Comparison of ENCODE assay signal across 8 cellular contexts in the genomic region with DNA sequence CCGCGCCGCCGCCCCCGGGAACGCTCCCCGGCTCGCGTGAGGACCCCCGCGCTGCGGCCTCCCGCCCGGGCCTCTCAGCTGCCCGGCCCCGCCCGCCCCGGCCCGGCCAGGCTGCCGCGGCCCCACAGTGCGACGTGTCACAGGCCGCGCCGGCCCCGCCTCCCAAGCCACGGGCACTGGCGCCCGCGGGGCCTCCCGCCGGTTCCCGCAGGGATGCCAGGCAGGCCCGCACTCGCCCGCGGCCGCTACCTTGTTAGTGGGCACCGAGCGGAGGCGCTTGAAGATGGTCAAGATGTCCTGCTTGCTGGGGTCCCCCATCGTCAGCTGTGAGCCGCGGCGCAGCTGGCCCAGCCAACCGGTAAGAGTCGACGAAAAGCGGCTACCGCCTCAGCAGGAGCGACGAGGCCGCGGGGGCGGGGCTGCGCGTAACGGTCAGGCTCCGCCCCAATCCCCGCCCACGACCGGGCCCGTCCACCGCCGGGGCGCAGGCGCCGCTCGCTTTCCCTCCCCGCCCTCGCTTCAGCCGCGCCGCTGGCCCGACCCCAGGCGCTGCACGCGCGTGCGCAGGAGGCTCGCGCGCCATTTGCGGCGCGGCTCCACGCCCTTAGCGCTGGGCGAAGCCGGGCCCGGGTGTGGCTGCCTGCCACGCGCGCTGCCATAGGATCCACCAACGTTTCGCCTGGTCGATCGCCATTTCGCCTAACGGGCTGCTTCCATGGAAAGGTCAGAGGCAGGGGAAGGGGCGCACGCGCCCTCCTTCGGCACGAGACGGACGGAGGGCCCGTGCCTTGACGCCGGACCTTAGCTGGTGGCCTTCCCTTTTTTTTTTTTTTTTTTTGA. TPM values are rescaled to one million over a fixed set of nuclear protein-coding genes. Genes with fewer than 3 reads are reported as not detected.
A peak's percentile ranks its signal among the peaks of the same experiment; 100 is the strongest.
DNase-seq lines count a peak whose midpoint lies in the region; ATAC-seq and TF ChIP-seq lines count a peak whose summit lies in the region.

A gene with protein sequence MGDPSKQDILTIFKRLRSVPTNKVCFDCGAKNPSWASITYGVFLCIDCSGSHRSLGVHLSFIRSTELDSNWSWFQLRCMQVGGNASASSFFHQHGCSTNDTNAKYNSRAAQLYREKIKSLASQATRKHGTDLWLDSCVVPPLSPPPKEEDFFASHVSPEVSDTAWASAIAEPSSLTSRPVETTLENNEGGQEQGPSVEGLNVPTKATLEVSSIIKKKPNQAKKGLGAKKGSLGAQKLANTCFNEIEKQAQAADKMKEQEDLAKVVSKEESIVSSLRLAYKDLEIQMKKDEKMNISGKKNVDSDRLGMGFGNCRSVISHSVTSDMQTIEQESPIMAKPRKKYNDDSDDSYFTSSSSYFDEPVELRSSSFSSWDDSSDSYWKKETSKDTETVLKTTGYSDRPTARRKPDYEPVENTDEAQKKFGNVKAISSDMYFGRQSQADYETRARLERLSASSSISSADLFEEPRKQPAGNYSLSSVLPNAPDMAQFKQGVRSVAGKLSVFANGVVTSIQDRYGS (minus strand): TSS at position 409 of the 840 bp plus-strand sequence. CDS start 91 bp downstream, at position 318.

- peak; percentile 92 for ATAC-seq in SK-N-SH treated with all-trans-retinoic acid at 6 μM for 48 hours

- H3K9me3 Mint-ChIP-seq in HFFc6, result no peaks in the 10 kb centered on the region; the same call in 1 of the 2 replicates
- no peaks in the 10 kb centered on the region for H3K9me3 Mint-ChIP-seq in activated naive CD4-positive, alpha-beta T cell treated with anti-CD3 and anti-CD28 coated beads, Interleukin-2, amount 50 U/mL, for 24 hours

- H3K27ac Mint-ChIP-seq in HFFc6, result peak within 1 kb of the TSS; percentile 94
- peak within 1 kb of the TSS; percentile 77 for H3K27ac Mint-ChIP-seq in activated naive CD4-positive, alpha-beta T cell treated with anti-CD3 and anti-CD28 coated beads, Interleukin-2, amount 50 U/mL, for 24 hours

- H3K4me3 Mint-ChIP-seq in HFFc6, result peak within 1 kb of the TSS; percentile 94
- peak within 1 kb of the TSS; percentile 91 for H3K4me3 Mint-ChIP-seq in activated naive CD4-positive, alpha-beta T cell treated with anti-CD3 and anti-CD28 coated beads, Interleukin-2, amount 50 U/mL, for 24 hours

- peak; percentile 86 for DNase-seq in GM04504 (ENCODE audit: low read depth)
- DNase-seq in HFFc6, result peak; percentile 83
- DNase-seq in NCI-H1048 (lab: John Stamatoyannopoulos, UW), result peak; percentile 85
- DNase-seq in globus pallidus (ENCODE audit: low spot score), result peak; percentile 92
- DNase-seq in nucleus accumbens (lab: John Stamatoyannopoulos, UW), result peak; percentile 37 to 95 (median 88)
- peak; percentile 95 for DNase-seq in superior temporal gyrus (ENCODE audit: extremely low spot score)

- H3K4me1 Mint-ChIP-seq in HFFc6 (ENCODE audit: low read depth), result peaks cover 23% of the 10 kb centered on the region
- H3K4me1 Mint-ChIP-seq in activated naive CD4-positive, alpha-beta T cell treated with anti-CD3 and anti-CD28 coated beads, Interleukin-2, amount 50 U/mL, for 24 hours, result peaks cover 17% of the 10 kb centered on the region

- H3K27me3 Mint-ChIP-seq in HFFc6 (ENCODE audit: insufficient read depth), result peaks cover 6% of the 10 kb centered on the region
- H3K27me3 Mint-ChIP-seq in activated naive CD4-positive, alpha-beta T cell treated with anti-CD3 and anti-CD28 coated beads, Interleukin-2, amount 50 U/mL, for 24 hours, result no peaks in the 10 kb centered on the region

- no peak for TF ChIP-seq CTCF in HFFc6 (IDR thresholded peaks at IDR 0.05)

- H3K36me3 Mint-ChIP-seq in HFFc6 (ENCODE audit: low read depth), result peaks cover 27% of the 10 kb centered on the region
- H3K36me3 Mint-ChIP-seq in activated naive CD4-positive, alpha-beta T cell treated with anti-CD3 and anti-CD28 coated beads, Interleukin-2, amount 50 U/mL, for 24 hours, result peaks cover 3% of the 10 kb centered on the region

TF ChIP-seq in SK-N-SH treated with all-trans-retinoic acid at 6 μM for 48 hours, 23 proteins besides CTCF, POLR2A, EP300 and RAD21:
- TF ChIP-seq, protein P1, sequence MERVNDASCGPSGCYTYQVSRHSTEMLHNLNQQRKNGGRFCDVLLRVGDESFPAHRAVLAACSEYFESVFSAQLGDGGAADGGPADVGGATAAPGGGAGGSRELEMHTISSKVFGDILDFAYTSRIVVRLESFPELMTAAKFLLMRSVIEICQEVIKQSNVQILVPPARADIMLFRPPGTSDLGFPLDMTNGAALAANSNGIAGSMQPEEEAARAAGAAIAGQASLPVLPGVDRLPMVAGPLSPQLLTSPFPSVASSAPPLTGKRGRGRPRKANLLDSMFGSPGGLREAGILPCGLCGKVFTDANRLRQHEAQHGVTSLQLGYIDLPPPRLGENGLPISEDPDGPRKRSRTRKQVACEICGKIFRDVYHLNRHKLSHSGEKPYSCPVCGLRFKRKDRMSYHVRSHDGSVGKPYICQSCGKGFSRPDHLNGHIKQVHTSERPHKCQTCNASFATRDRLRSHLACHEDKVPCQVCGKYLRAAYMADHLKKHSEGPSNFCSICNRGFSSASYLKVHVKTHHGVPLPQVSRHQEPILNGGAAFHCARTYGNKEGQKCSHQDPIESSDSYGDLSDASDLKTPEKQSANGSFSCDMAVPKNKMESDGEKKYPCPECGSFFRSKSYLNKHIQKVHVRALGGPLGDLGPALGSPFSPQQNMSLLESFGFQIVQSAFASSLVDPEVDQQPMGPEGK (CRISPR knock-in tag; IDR thresholded peaks at IDR 0.05; ENCODE audit: borderline replicate concordance), result no peak
- TF ChIP-seq TOX (CRISPR knock-in tag; IDR thresholded peaks at IDR 0.05; ENCODE audit: borderline replicate concordance), result no peak
- TF ChIP-seq GLIS3 (CRISPR knock-in tag; IDR thresholded peaks at IDR 0.05), result no peak
- TF ChIP-seq BACH2 (CRISPR knock-in tag; IDR thresholded peaks at IDR 0.05; ENCODE audit: borderline replicate concordance), result no peak
- no peak for TF ChIP-seq ZC3H10 (CRISPR knock-in tag; IDR thresholded peaks at IDR 0.05)
- no peak for TF ChIP-seq TCF4 (CRISPR knock-in tag; IDR thresholded peaks at IDR 0.05; ENCODE audit: borderline replicate concordance)
- no peak for TF ChIP-seq OSR1 (CRISPR knock-in tag; IDR thresholded peaks at IDR 0.05)
- TF ChIP-seq ZFP30 (CRISPR knock-in tag; IDR thresholded peaks at IDR 0.05), result no peak
- no peak for TF ChIP-seq ARNTL (CRISPR knock-in tag; IDR thresholded peaks at IDR 0.05; ENCODE audit: borderline replicate concordance, low read depth)
- TF ChIP-seq ESRRG (CRISPR knock-in tag; IDR thresholded peaks at IDR 0.05), result no peak
- TF ChIP-seq, protein P2, sequence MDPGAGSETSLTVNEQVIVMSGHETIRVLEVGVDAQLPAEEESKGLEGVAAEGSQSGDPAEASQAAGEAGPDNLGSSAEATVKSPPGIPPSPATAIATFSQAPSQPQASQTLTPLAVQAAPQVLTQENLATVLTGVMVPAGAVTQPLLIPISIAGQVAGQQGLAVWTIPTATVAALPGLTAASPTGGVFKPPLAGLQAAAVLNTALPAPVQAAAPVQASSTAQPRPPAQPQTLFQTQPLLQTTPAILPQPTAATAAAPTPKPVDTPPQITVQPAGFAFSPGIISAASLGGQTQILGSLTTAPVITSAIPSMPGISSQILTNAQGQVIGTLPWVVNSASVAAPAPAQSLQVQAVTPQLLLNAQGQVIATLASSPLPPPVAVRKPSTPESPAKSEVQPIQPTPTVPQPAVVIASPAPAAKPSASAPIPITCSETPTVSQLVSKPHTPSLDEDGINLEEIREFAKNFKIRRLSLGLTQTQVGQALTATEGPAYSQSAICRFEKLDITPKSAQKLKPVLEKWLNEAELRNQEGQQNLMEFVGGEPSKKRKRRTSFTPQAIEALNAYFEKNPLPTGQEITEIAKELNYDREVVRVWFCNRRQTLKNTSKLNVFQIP (CRISPR knock-in tag; IDR thresholded peaks at IDR 0.05; ENCODE audit: borderline replicate concordance, low read depth), result no peak

RNA-seq across cellular contexts. Expression of the gene that starts here (rescaled TPM):
- total RNA-seq in HFFc6 (2021; fragmentation: NEBNext Ultra II Directional; extraction: Animal tissue kit (Norgen Biotek cat#: 25700)), result 10 to 100 TPM; 62.6 to 77.7 (median 66.8) TPM

Comparison
In these comparisons a context has a peak if more than half of its experiments do, and no peak if none do; other contexts are left out.
1. Peak in every context shown above with its lines: DNase-seq and ATAC-seq.